Comparison of ENCODE assay signal across 16 cellular contexts in the genomic region with DNA sequence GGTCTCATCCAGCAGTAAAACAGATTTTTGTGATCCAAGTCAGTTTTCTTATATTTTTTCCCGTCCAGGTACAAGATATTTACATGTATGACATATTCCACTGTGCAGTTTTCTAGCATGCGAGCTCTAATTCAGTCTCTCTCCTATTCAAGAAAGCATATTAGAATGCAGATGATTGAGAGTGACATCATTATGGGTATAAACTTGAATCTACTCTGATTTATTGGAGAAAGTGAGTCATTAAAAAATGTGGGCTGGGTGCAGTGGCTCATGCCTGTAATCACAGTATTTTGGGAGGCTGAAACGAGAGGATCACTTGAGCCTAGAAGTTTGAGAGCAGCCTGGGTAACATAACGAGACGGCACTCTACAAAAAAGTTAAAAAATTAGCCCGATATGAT. TPM values are rescaled to one million over a fixed set of nuclear protein-coding genes. Genes with fewer than 3 reads are reported as not detected.
DNase-seq lines count a peak whose midpoint lies in the region; ATAC-seq and TF ChIP-seq lines count a peak whose summit lies in the region.
"Had no signal": no experiment of that assay in that cellular context is flagged by ENCODE, and none has a peak within 500 bp of the region (broad histone marks: within the 10 kb centered on the region; RNA-seq: fewer than 3 reads in every experiment).

No MANE protein-coding gene starts in this region.

- intact Hi-C loops in left cardiac atrium (cut with DNase I), result no loop called here
- intact Hi-C loops in right cardiac atrium (cut with DNase I), result no loop called here

- no peaks in the 10 kb centered on the region for H3K27me3 ChIP-seq in right cardiac atrium (ENCODE audit: control insufficient read depth, insufficient read depth)
- H3K27me3 ChIP-seq: dorsolateral prefrontal cortex had no signal

- no peak overlapping the region for H3K27ac ChIP-seq in right cardiac atrium (ENCODE audit: low read length)
- H3K27ac ChIP-seq: dorsolateral prefrontal cortex, HL-60 had no signal

- DNase-seq in EH (ENCODE audit: low read depth) (peak; percentile 71), HT1080 (ENCODE audit: low read depth) (peak; percentile 56), astrocyte of the spinal cord (ENCODE audit: low read depth, low spot score) (peak; percentile 55), kidney tubule cell (ENCODE audit: low spot score) (peak; percentile 68), left cardiac atrium (no peak), right cardiac atrium (no peak), T-helper 9 cell (no peak)
- DNase-seq: activated CD4-positive, CD25-positive, alpha-beta regulatory T cell treated with anti-CD3 and anti-CD28 coated beads, Interleukin-2, amount 50 U/mL, for 72 hours; activated T-cell treated with anti-CD3 and anti-CD28 coated beads, Interleukin-2, amount 50 U/mL, for 24 hours; amniotic stem cell; C1 segment of cervical spinal cord; dorsolateral prefrontal cortex; NCI-H2081 treated with DMSO at 0.1 percent for 48 hours; stimulated activated CD4-positive, alpha-beta T cell treated with anti-CD3 and anti-CD28 coated beads, Interleukin-4, amount 100 ng/mL, for 24 hours had no signal

- in situ Hi-C loops in astrocyte of the spinal cord (cut with HindIII; ENCODE audit: low sequenced_read_pairs), result no loop called here

- WGBS in right cardiac atrium, result 87% methylated on average over 6 of the region's 6 CpGs

- no peaks in the 10 kb centered on the region for H3K4me1 ChIP-seq in right cardiac atrium (ENCODE audit: control insufficient read depth, insufficient read depth, low read length)

- no peak overlapping the region for H3K4me3 ChIP-seq in astrocyte of the spinal cord (ENCODE audit: low read depth, low read length)
- no peak overlapping the region for H3K4me3 ChIP-seq in right cardiac atrium (ENCODE audit: low read length)
- H3K4me3 ChIP-seq: dorsolateral prefrontal cortex had no signal

- H3K9me3 ChIP-seq in right cardiac atrium (ENCODE audit: control insufficient read depth, low read length), result no peaks in the 10 kb centered on the region

- no peak for TF ChIP-seq CTCF in astrocyte of the spinal cord (IDR thresholded peaks at IDR 0.05; ENCODE audit: low read depth, low read length)

- ATAC-seq in left cardiac atrium (no peak), right cardiac atrium (no peak), GM18858 (IDR thresholded peaks at IDR 0.05; ENCODE audit: unreplicated experiment) (no peak)

RNA-seq across cellular contexts. Expression of a gene that starts 6.2 kb away (rescaled TPM):
- total RNA-seq in HT1080 (2014; rRNA removed; shearing (Covaris generic)), result 21.9 and 25.2 TPM in 2 replicates
- polyA plus RNA-seq in HT1080 (2015; cell fraction: cytosol; rRNA removed), result 7.8 and 12.0 TPM in 2 replicates
- polyA plus RNA-seq in HT1080 (2015; cell fraction: nucleus; rRNA removed), result 23.1 and 24.4 TPM in 2 replicates
- total RNA-seq in left cardiac atrium, result 10 to 100 TPM; 17.6 to 19.0 TPM
- 10 to 100 TPM; 17.6 to 29.4 (median 19.4) TPM for total RNA-seq in right cardiac atrium
- polyA plus RNA-seq in right cardiac atrium, result 1.7 TPM

Comparison
In these comparisons a context has a peak if more than half of its experiments do, and no peak if none do; other contexts are left out.
1. DNase-seq: peak in EH (single experiment), HT1080 (single experiment), astrocyte of the spinal cord (single experiment) and kidney tubule cell (single experiment); none in left cardiac atrium (single experiment), right cardiac atrium (0 of 3) and T-helper 9 cell (single experiment).